ENCODE assay signal across 21 cellular contexts in the genomic region with DNA sequence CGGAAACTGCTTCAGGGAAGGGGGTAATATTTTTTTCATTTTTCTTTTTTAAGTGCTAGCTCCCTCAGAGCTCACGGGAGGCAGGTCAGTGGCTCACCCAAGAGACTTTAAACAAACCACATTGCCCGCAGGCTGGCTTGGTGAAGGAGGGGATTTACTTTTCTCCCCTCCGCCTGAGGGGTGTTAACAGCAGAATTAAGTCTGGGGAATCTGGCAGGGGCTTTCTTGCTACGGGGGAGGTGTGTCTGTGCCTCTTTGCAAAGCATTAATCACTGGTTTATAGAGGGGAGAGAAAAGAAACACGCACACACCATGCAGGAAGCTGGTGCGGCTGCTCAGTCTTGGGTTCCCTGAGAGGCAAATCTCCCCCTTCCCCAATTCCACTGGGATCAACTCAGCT. TPM values are rescaled to one million over a fixed set of nuclear protein-coding genes. Genes with fewer than 3 reads are reported as not detected.
"Had no signal": no experiment of that assay in that cellular context is flagged by ENCODE, and none has a peak within 500 bp of the region (broad histone marks: within the 10 kb centered on the region; RNA-seq: fewer than 3 reads in every experiment).

No MANE protein-coding gene starts in this region.

- ATAC-seq: activated CD8-positive, alpha-beta memory T cell treated with anti-CD3 and anti-CD28 coated beads, Interleukin-2, amount 10 ng/mL, durations not matched to agents 7 days and 5 days; left colon; lower lobe of right lung; stimulated activated memory B cell treated with anti-CD40 and anti-IgM and Interleukin-4, amounts not matched to agents 10 μg/mL and 1 μg/mL and 100 μg/mL, for 72 hours had no signal

- H3K9me3 ChIP-seq: ascending aorta, breast epithelium, neutrophil, vagina had no signal

- H3K27ac ChIP-seq: ascending aorta, breast epithelium, lower lobe of right lung, neutrophil, tibial artery, vagina had no signal

- H3K4me1 ChIP-seq: ascending aorta, breast epithelium, lower lobe of right lung, tibial artery, vagina had no signal

- H3K27me3 ChIP-seq: ascending aorta, breast epithelium, vagina had no signal

- H3K4me3 ChIP-seq: ascending aorta, breast epithelium, lower lobe of right lung, tibial artery, vagina had no signal

- DNase-seq: activated CD4-positive, alpha-beta T cell treated with anti-CD3 and anti-CD28 coated beads, Interleukin-2, amount 50 U/mL, for 48 hours; activated CD4-positive, CD25-positive, alpha-beta regulatory T cell treated with anti-CD3 and anti-CD28 coated beads, Interleukin-2, amount 50 U/mL, for 72 hours; activated CD8-positive, alpha-beta memory T cell treated with anti-CD3 and anti-CD28 coated beads, Interleukin-2, amount 10 ng/mL, durations not matched to agents 7 days and 5 days; activated naive CD4-positive, alpha-beta T cell treated with anti-CD3 and anti-CD28 coated beads, Interleukin-2, amount 10 ng/mL, durations not matched to agents 7 days and 5 days; activated T-cell treated with anti-CD3 and anti-CD28 coated beads, Interleukin-2, amount 50 U/mL, for 1 hour; cerebellar nuclear complex; effector memory CD4-positive, alpha-beta T cell; foreskin melanocyte; head of caudate nucleus; left colon; lower lobe of right lung; naive B cell; posterior cingulate gyrus; retina; stimulated activated CD4-positive, alpha-beta T cell treated with anti-CD3 and anti-CD28 coated beads, Interleukin-2, amount 100 ng/mL, for 48 hours; tibial artery had no signal

- H3K36me3 ChIP-seq: ascending aorta, breast epithelium, lower lobe of right lung, neutrophil, tibial artery, vagina had no signal

RNA-seq across cellular contexts. Expression of a gene that starts 26.2 kb away (rescaled TPM):
- total RNA-seq: activated CD8-positive, alpha-beta memory T cell treated with anti-CD3 and anti-CD28 coated beads, Interleukin-2, amount 10 ng/mL, durations not matched to agents 7 days and 5 days had no signal
